In genomic region chr4:108172231-108172779, GRCh38 we compare ENCODE assay signal across 8 cellular contexts. TPM values are rescaled to one million over a fixed set of nuclear protein-coding genes. Genes with fewer than 3 reads are reported as not detected.
A peak's percentile ranks its signal among the peaks of the same experiment; 100 is the strongest.
DNase-seq lines count a peak whose midpoint lies in the region; ATAC-seq and TF ChIP-seq lines count a peak whose summit lies in the region.

No MANE protein-coding gene starts in this region.

- peaks cover 82% of the 10 kb centered on the region for H3K27me3 Mint-ChIP-seq in progenitor cell of endocrine pancreas

- H3K4me3 Mint-ChIP-seq in progenitor cell of endocrine pancreas (ENCODE audit: low read depth) = peak overlapping the region; percentile 52

- no peaks in the 10 kb centered on the region for H3K36me3 Mint-ChIP-seq in progenitor cell of endocrine pancreas (ENCODE audit: insufficient read depth)

- H3K27ac Mint-ChIP-seq in progenitor cell of endocrine pancreas = peak overlapping the region; percentile 59

- H3K4me1 Mint-ChIP-seq in progenitor cell of endocrine pancreas (ENCODE audit: low read depth) = peaks cover 11% of the 10 kb centered on the region

- DNase-seq in DMS 273 (lab: John Stamatoyannopoulos, UW; ENCODE audit: unreplicated experiment) (peak; percentile 70), DMS 273 treated with DMSO at 0.1 percent for 48 hours (lab: John Stamatoyannopoulos, UW) (no peak), fibroblast of villous mesenchyme (ENCODE audit: low read depth) (no peak), progenitor cell of endocrine pancreas (ENCODE audit: low spot score, unreplicated experiment) (peak; percentile 58), NCI-H2107 treated with DMSO at 0.1 percent for 48 hours (lab: John Stamatoyannopoulos, UW; ENCODE audit: unreplicated experiment) (no peak), 8988T (no peak)

- H3K9me3 Mint-ChIP-seq in progenitor cell of endocrine pancreas (ENCODE audit: low read depth) = no peaks in the 10 kb centered on the region

- peak; percentile 20 for ATAC-seq in HG03108 (IDR thresholded peaks at IDR 0.05; ENCODE audit: unreplicated experiment)
- peak; percentile 30 to 38 for ATAC-seq in activated CD4-positive, CD25-positive, alpha-beta regulatory T cell treated with anti-CD3 and anti-CD28 coated beads, Interleukin-2, amount 50 U/mL, for 24 hours

- no peak for TF ChIP-seq CTCF in fibroblast of villous mesenchyme (IDR thresholded peaks at IDR 0.05; ENCODE audit: insufficient read depth, low read depth, low read length)
- TF ChIP-seq CTCF in progenitor cell of endocrine pancreas (IDR thresholded peaks at IDR 0.05; ENCODE audit: unreplicated experiment) = peak; percentile 63

- peak overlapping the region; percentile 56 for H3K4me3 ChIP-seq in fibroblast of villous mesenchyme (ENCODE audit: low read depth, low read length)

RNA-seq across cellular contexts. Expression of gene LEF1, which starts 3.6 kb away (rescaled TPM):
- total RNA-seq in fibroblast of villous mesenchyme (under 0.01 and 1.6 TPM in 2 replicates), progenitor cell of endocrine pancreas (2.1 and 3.2 TPM in 2 replicates)

Comparison
In these comparisons a context has a peak if more than half of its experiments do, and no peak if none do; other contexts are left out.
1. DNase-seq: peak in DMS 273 (single experiment) and progenitor cell of endocrine pancreas (single experiment); none in DMS 273 treated with DMSO at 0.1 percent for 48 hours (single experiment), fibroblast of villous mesenchyme (single experiment), NCI-H2107 treated with DMSO at 0.1 percent for 48 hours (single experiment) and 8988T (single experiment).